19 cellular contexts compared by ENCODE assay signal in the genomic region with DNA sequence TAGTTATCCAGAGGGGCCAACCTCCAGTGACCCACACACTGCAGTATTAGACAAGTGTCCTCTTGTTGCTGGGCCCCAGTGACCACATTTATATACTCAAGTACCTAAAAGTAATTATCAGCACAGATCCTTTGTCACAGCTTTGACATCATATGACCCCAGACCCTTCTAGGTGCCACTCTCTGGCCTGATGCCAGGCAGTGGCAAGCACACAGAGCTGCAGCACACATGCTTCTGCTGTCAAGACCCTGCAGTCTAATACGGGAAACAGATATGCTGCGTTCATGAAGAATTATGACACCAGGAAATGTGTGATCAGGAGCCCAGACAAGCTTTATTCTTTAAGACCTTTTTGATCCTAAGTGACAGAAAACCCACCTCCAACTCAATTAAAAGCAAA.
DNase-seq lines count a peak whose midpoint lies in the region.
"Had no signal": no experiment of that assay in that cellular context is flagged by ENCODE, and none has a peak within 500 bp of the region (broad histone marks: within the 10 kb centered on the region; RNA-seq: fewer than 3 reads in every experiment).

No MANE protein-coding gene starts in this region.

- no peak overlapping the region for H2AFZ ChIP-seq in ACC112 (ENCODE audit: low read length, unreplicated experiment)

- peaks cover 86% of the 10 kb centered on the region for H3K4me1 ChIP-seq in ACC112 (ENCODE audit: control insufficient read depth, insufficient read depth, low read length, unreplicated experiment)
- H3K4me1 ChIP-seq: A549, BE2C, Peyer's patch had no signal

- H3K27ac ChIP-seq in ACC112 (ENCODE audit: low read depth, low read length): peak overlapping the region; percentile 98
- H3K27ac ChIP-seq: A549, KMS-11, Peyer's patch had no signal

- no peak overlapping the region for H3K4me3 ChIP-seq in ACC112 (ENCODE audit: low read depth, low read length)
- H3K4me3 ChIP-seq: A549, Peyer's patch had no signal

- H3K27me3 ChIP-seq in ACC112 (ENCODE audit: insufficient read depth, low read length): no peaks in the 10 kb centered on the region
- H3K27me3 ChIP-seq: BE2C, Peyer's patch had no signal

- peaks cover 48% of the 10 kb centered on the region for H3K36me3 ChIP-seq in ACC112 (ENCODE audit: insufficient read depth, low read length)
- H3K36me3 ChIP-seq: BE2C, Peyer's patch had no signal

- DNase-seq in NCI-H748 (lab: John Stamatoyannopoulos, UW; ENCODE audit: unreplicated experiment) (peak; percentile 45), NCI-H748 treated with DMSO at 0.1 percent for 48 hours (lab: John Stamatoyannopoulos, UW) (no peak), NCI-H510A (lab: John Stamatoyannopoulos, UW) (peak; percentile 46), UCSD-AML1 (lab: John Stamatoyannopoulos, UW; ENCODE audit: unreplicated experiment) (peak; percentile 37)
- no peak for DNase-seq in activated CD4-positive, CD25-positive, alpha-beta regulatory T cell treated with anti-CD3 and anti-CD28 coated beads, Interleukin-2, amount 50 U/mL, for 72 hours
- DNase-seq in effector CD4-positive, alpha-beta T cell: no peak
- DNase-seq: BE2C; CD4-positive, CD25-positive, alpha-beta regulatory T cell; DMS79; NCI-H1105; NCI-H187; NCI-H226; NCI-H524 treated with DMSO at 0.1 percent for 48 hours; Peyer's patch; SW 1271; T-helper 17 cell had no signal

- peaks cover 2% of the 10 kb centered on the region for H3K79me2 ChIP-seq in ACC112 (ENCODE audit: control insufficient read depth, insufficient read depth, low read length, unreplicated experiment)

Comparison
In these comparisons a context has a peak if more than half of its experiments do, and no peak if none do; other contexts are left out.
1. DNase-seq: peak in NCI-H748 (single experiment), NCI-H510A (single experiment) and UCSD-AML1 (single experiment); none in NCI-H748 treated with DMSO at 0.1 percent for 48 hours (single experiment), activated CD4-positive, CD25-positive, alpha-beta regulatory T cell treated with anti-CD3 and anti-CD28 coated beads, Interleukin-2, amount 50 U/mL, for 72 hours (single experiment) and effector CD4-positive, alpha-beta T cell (single experiment).